In the genomic region with DNA sequence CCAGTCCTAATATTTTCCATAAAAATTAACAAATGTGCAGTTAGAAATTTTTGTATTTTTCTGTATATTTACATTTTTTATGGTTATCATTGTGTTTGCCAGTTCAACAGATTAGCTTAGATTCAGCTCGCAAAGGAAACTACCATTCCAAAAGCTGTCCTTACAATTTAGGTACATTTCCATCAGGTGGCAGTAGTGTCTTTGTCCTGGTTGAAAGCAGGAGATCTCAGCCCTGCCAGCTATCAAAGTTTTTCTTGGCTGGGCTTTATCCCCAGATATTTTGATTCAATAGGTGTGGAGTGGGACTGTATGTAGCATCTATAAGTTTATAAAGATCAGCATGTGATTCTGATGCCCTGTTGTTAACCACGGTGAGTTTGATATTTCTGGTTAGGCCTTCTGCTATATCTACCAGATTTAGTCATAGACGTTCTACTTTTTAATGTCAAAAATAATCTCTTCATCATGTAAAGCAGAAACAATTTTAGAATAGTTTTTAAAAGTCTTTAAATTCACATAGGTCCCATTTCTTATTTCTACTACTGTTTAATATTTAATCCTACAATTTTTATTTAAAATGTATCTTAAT, we compare ENCODE assay signal across 9 cellular contexts. TPM values are rescaled to one million over a fixed set of nuclear protein-coding genes. Genes with fewer than 3 reads are reported as not detected.
DNase-seq lines count a peak whose midpoint lies in the region; ATAC-seq and TF ChIP-seq lines count a peak whose summit lies in the region.
"Had no signal": no experiment of that assay in that cellular context is flagged by ENCODE, and none has a peak within 500 bp of the region (broad histone marks: within the 10 kb centered on the region; RNA-seq: fewer than 3 reads in every experiment).

No MANE protein-coding gene starts in this region.

- no peak overlapping the region for H2AFZ ChIP-seq in neural progenitor cell (replicated peaks)

- no peaks in the 10 kb centered on the region for H3F3A ChIP-seq in neural progenitor cell (ENCODE audit: low read depth)

- TF ChIP-seq CTCF in LNCaP clone FGC (IDR thresholded peaks at IDR 0.05; ENCODE audit: control insufficient read depth, extremely low read depth, insufficient read depth) (peak; percentile 41; the same call in 1 of the 2 replicates), neural progenitor cell (IDR thresholded peaks at IDR 0.05) (peak; percentile 60)

- no peaks in the 10 kb centered on the region for H3K79me2 ChIP-seq in neural progenitor cell (ENCODE audit: low read depth)

- H3K4me3 ChIP-seq in LNCaP clone FGC (ENCODE audit: low read depth, low read length) (no peak overlapping the region), neural progenitor cell (no peak overlapping the region)

- H3K4me1 ChIP-seq in neural progenitor cell, result no peaks in the 10 kb centered on the region

- peak; percentile 10 for DNase-seq in NCI-H1694 treated with DMSO at 0.1 percent for 48 hours (lab: John Stamatoyannopoulos, UW)
- no peak for DNase-seq in NCI-H1694 (lab: John Stamatoyannopoulos, UW)
- DNase-seq in LNCaP clone FGC (ENCODE audit: low read depth), result no peak
- DNase-seq in amniotic epithelial cell (ENCODE audit: low read depth), result peak; percentile 10
- DNase-seq in neural progenitor cell (ENCODE audit: low spot score), result peak; percentile 48
- no peak for DNase-seq in dedifferentiated amniotic fluid mesenchymal stem cell (ENCODE audit: extremely low spot score)

- H3K4me3 Mint-ChIP-seq in neural progenitor cell, result no peak overlapping the region
- H3K4me3 Mint-ChIP-seq: dendritic cell treated with granulocyte-macrophage colony-stimulating factor and Interleukin-4, amounts not matched to agents 40 ng/mL and 50 ng/mL, for 4 days had no signal

- no peak overlapping the region for H3K27ac Mint-ChIP-seq in neural progenitor cell
- H3K27ac Mint-ChIP-seq: dendritic cell treated with granulocyte-macrophage colony-stimulating factor and Interleukin-4, amounts not matched to agents 40 ng/mL and 50 ng/mL, for 4 days had no signal

- ATAC-seq in HG02852 (IDR thresholded peaks at IDR 0.05; ENCODE audit: unreplicated experiment), result no peak
- no peak for ATAC-seq in HG03469 (IDR thresholded peaks at IDR 0.05; ENCODE audit: unreplicated experiment)

- H3K27ac ChIP-seq in neural progenitor cell, result no peak overlapping the region

- H3K27me3 Mint-ChIP-seq in neural progenitor cell (ENCODE audit: insufficient read depth, low read depth), result no peaks in the 10 kb centered on the region
- H3K27me3 Mint-ChIP-seq: dendritic cell treated with granulocyte-macrophage colony-stimulating factor and Interleukin-4, amounts not matched to agents 40 ng/mL and 50 ng/mL, for 4 days had no signal

- no peaks in the 10 kb centered on the region for H3K27me3 ChIP-seq in neural progenitor cell

- H3K4me1 Mint-ChIP-seq in neural progenitor cell, result no peaks in the 10 kb centered on the region

- no peaks in the 10 kb centered on the region for H4K20me1 ChIP-seq in neural progenitor cell (ENCODE audit: low read depth)

- no peaks in the 10 kb centered on the region for H3K9me3 ChIP-seq in neural progenitor cell (ENCODE audit: low read depth)

- H3K4me2 ChIP-seq in neural progenitor cell, result no peak overlapping the region

- H3K36me3 ChIP-seq in neural progenitor cell, result no peaks in the 10 kb centered on the region

- no peaks in the 10 kb centered on the region for H3K9me3 Mint-ChIP-seq in neural progenitor cell
- H3K9me3 Mint-ChIP-seq: dendritic cell treated with granulocyte-macrophage colony-stimulating factor and Interleukin-4, amounts not matched to agents 40 ng/mL and 50 ng/mL, for 4 days had no signal

- no peaks in the 10 kb centered on the region for H3K36me3 Mint-ChIP-seq in neural progenitor cell

- no peak overlapping the region for H3K9ac ChIP-seq in neural progenitor cell

RNA-seq across cellular contexts. Expression of a gene that starts 15.5 kb away (rescaled TPM):
- 5.8 and 13.1 TPM in 2 replicates for total RNA-seq in neural progenitor cell (ENCODE audit: low replicate concordance)

Comparison
In these comparisons a context has a peak if more than half of its experiments do, and no peak if none do; other contexts are left out.
1. DNase-seq: peak in NCI-H1694 treated with DMSO at 0.1 percent for 48 hours (single experiment), amniotic epithelial cell (single experiment) and neural progenitor cell (single experiment); none in NCI-H1694 (single experiment), LNCaP clone FGC (single experiment) and dedifferentiated amniotic fluid mesenchymal stem cell (single experiment).